7 cellular contexts compared by ENCODE assay signal in genomic region chr3:170128259-170128976, GRCh38.
DNase-seq lines count a peak whose midpoint lies in the region; ATAC-seq lines count a peak whose summit lies in the region.

No MANE protein-coding gene starts in this region.

- DNase-seq in NCI-H1694 (lab: John Stamatoyannopoulos, UW) (peak; percentile 44), germinal center (ENCODE audit: low spot score) (peak; percentile 67), HuH-7.5 (ENCODE audit: low spot score) (no peak)
- DNase-seq in stimulated activated CD4-positive, alpha-beta T cell treated with anti-CD3 and anti-CD28 coated beads, Interleukin-15, amount 100 ng/mL, for 24 hours: no peak
- no peak for DNase-seq in activated effector memory CD4-positive, alpha-beta T cell treated with anti-CD3 and anti-CD28 coated beads, Interleukin-2, amount 50 U/mL, for 16 hours

- peak; percentile 80 for ATAC-seq in GM18870 (IDR thresholded peaks at IDR 0.05; ENCODE audit: unreplicated experiment)
- peak; percentile 93 for ATAC-seq in HG02678 (IDR thresholded peaks at IDR 0.05; ENCODE audit: unreplicated experiment)

Comparison
In these comparisons a context has a peak if more than half of its experiments do, and no peak if none do; other contexts are left out.
1. DNase-seq: peak in NCI-H1694 (single experiment) and germinal center (single experiment); none in stimulated activated CD4-positive, alpha-beta T cell treated with anti-CD3 and anti-CD28 coated beads, Interleukin-15, amount 100 ng/mL, for 24 hours (single experiment), HuH-7.5 (single experiment) and activated effector memory CD4-positive, alpha-beta T cell treated with anti-CD3 and anti-CD28 coated beads, Interleukin-2, amount 50 U/mL, for 16 hours (single experiment).